ENCODE assay signal across 15 cellular contexts in genomic region chr5:40716590-40716989, GRCh38. TPM values are rescaled to one million over a fixed set of nuclear protein-coding genes. Genes with fewer than 3 reads are reported as not detected.
DNase-seq lines count a peak whose midpoint lies in the region; ATAC-seq and TF ChIP-seq lines count a peak whose summit lies in the region.
"Had no signal": no experiment of that assay in that cellular context is flagged by ENCODE, and none has a peak within 500 bp of the region (broad histone marks: within the 10 kb centered on the region; RNA-seq: fewer than 3 reads in every experiment).

No MANE protein-coding gene starts in this region.

- intact Hi-C loops in CD4-positive, alpha-beta T cell (cut with DNase I, micrococcal nuclease), result no loop called here
- intact Hi-C loops in dorsolateral prefrontal cortex (cut with DNase I), result no loop called here
- intact Hi-C loops in psoas muscle (cut with DNase I), result no loop called here

- H3K9me3 ChIP-seq in CD4-positive, alpha-beta T cell (ENCODE audit: control insufficient read depth, low read length), result no peaks in the 10 kb centered on the region
- no peaks in the 10 kb centered on the region for H3K9me3 ChIP-seq in psoas muscle

- no peak overlapping the region for H3K27ac ChIP-seq in CD4-positive, alpha-beta T cell (ENCODE audit: low read depth, low read length)
- H3K27ac ChIP-seq in angular gyrus (ENCODE audit: low read depth, low read length) (peak overlapping the region; percentile 78), dorsolateral prefrontal cortex (peak overlapping the region in 54 of 59 donors; percentile 3 to 90 (median 72)), psoas muscle (no peak overlapping the region)
- H3K27ac ChIP-seq: BLaER1 treated with 17β-estradiol and CSF1 and Interleukin-3, amounts not matched to agents 10 nM and 100 nM had no signal

- DNase-seq in CD4-positive, alpha-beta T cell, result no peak
- DNase-seq in dorsolateral prefrontal cortex (no peak), nephron progenitor cell (no peak), iPS-NIHi7 (ENCODE audit: extremely low spot score) (no peak), psoas muscle (no peak), NCI-H1930 (lab: John Stamatoyannopoulos, UW) (no peak)
- DNase-seq: Calu3, DMS 273 treated with DMSO at 0.1 percent for 48 hours, DMS79 had no signal

- POLR2A ChIA-PET in CD4-positive, alpha-beta T cell (lab: Charles Lee), result no interaction called here

- TF ChIP-seq CTCF in CD4-positive, alpha-beta T cell (IDR thresholded peaks at IDR 0.05), result no peak
- no peak for TF ChIP-seq CTCF in dorsolateral prefrontal cortex (IDR thresholded peaks at IDR 0.05 in 54 of 56, conservative IDR thresholded peaks at IDR 0.05 in 2 of 56; ENCODE audit: low read depth in 1 of 56, partially characterized antibody in 56 of 56)
- no peak for TF ChIP-seq CTCF in nephron progenitor cell (IDR thresholded peaks at IDR 0.05)
- TF ChIP-seq CTCF in psoas muscle (IDR thresholded peaks at IDR 0.05), result no peak

- no peaks in the 10 kb centered on the region for H3K27me3 Mint-ChIP-seq in CD4-positive, alpha-beta T cell
- no peaks in the 10 kb centered on the region for H3K27me3 Mint-ChIP-seq in nephron progenitor cell (ENCODE audit: low read depth, poor library complexity)
- H3K27me3 Mint-ChIP-seq: CD4-positive, CD25-positive, alpha-beta regulatory T cell; IgD-negative memory B cell had no signal

- H3K36me3 ChIP-seq in psoas muscle (ENCODE audit: insufficient read depth in 1 of 2, low read depth in 1 of 2), result peaks cover 3 to 7% of the 10 kb centered on the region in 2 donors

- H3K4me3 ChIP-seq in dorsolateral prefrontal cortex (peak overlapping the region in 2 of 59 donors; percentile 11 to 33), psoas muscle (no peak overlapping the region)
- H3K4me3 ChIP-seq: BLaER1 treated with 17β-estradiol and CSF1 and Interleukin-3, amounts not matched to agents 10 nM and 100 nM had no signal

- H3K4me1 Mint-ChIP-seq in CD4-positive, alpha-beta T cell (ENCODE audit: low read depth), result peaks cover 22% of the 10 kb centered on the region
- no peaks in the 10 kb centered on the region for H3K4me1 Mint-ChIP-seq in nephron progenitor cell

- 94 to 99% (median 95%) methylated on average over 2 of the region's 2 CpGs for WGBS in psoas muscle, 3 donors

- H3K27me3 ChIP-seq in CD4-positive, alpha-beta T cell (ENCODE audit: control insufficient read depth, insufficient read depth, low read length), result no peaks in the 10 kb centered on the region
- no peaks in the 10 kb centered on the region for H3K27me3 ChIP-seq in dorsolateral prefrontal cortex
- no peaks in the 10 kb centered on the region for H3K27me3 ChIP-seq in psoas muscle (ENCODE audit: insufficient read depth in 3 of 3, low read length in 2 of 3)
- H3K27me3 ChIP-seq: BLaER1 treated with 17β-estradiol and CSF1 and Interleukin-3, amounts not matched to agents 10 nM and 100 nM had no signal

- no peak for ATAC-seq in CD4-positive, alpha-beta T cell (ENCODE audit: poor library complexity)
- ATAC-seq in GM18868 (IDR thresholded peaks at IDR 0.05; ENCODE audit: unreplicated experiment) (peak; percentile 73), psoas muscle (no peak)

- CTCF ChIA-PET in CD4-positive, alpha-beta T cell (lab: Charles Lee), result interaction anchor here (0.5 kb wide), 1 partner anchor 572 kb away, joined by 3 read pairs; no protein-coding TSS in a partner anchor

- H3K9me3 Mint-ChIP-seq in CD4-positive, alpha-beta T cell, result no peaks in the 10 kb centered on the region
- H3K9me3 Mint-ChIP-seq in nephron progenitor cell, result peaks cover 30% of the 10 kb centered on the region

- no peak overlapping the region for H3K4me3 Mint-ChIP-seq in CD4-positive, alpha-beta T cell
- no peak overlapping the region for H3K4me3 Mint-ChIP-seq in nephron progenitor cell
- H3K4me3 Mint-ChIP-seq: CD4-positive, CD25-positive, alpha-beta regulatory T cell; IgD-negative memory B cell had no signal

- no peaks in the 10 kb centered on the region for H3K4me1 ChIP-seq in psoas muscle
- H3K4me1 ChIP-seq: BLaER1 treated with 17β-estradiol and CSF1 and Interleukin-3, amounts not matched to agents 10 nM and 100 nM had no signal

- H3K36me3 Mint-ChIP-seq in CD4-positive, alpha-beta T cell (ENCODE audit: low read depth), result peaks cover 66% of the 10 kb centered on the region
- H3K36me3 Mint-ChIP-seq in nephron progenitor cell (ENCODE audit: low read depth), result peaks cover 56% of the 10 kb centered on the region

- H3K27ac Mint-ChIP-seq in CD4-positive, alpha-beta T cell, result peak overlapping the region; percentile 22
- H3K27ac Mint-ChIP-seq in nephron progenitor cell, result no peak overlapping the region

RNA-seq across cellular contexts. Expression of gene PTGER4, which starts 36.9 kb away (rescaled TPM):
- 100 to 1,000 TPM; 352 to 356 TPM for total RNA-seq in CD4-positive, alpha-beta T cell
- 1 to 10 TPM in 96 of 120 experiments, under 1 TPM in 24; 0.46 to 6.9 (median 1.8) TPM for total RNA-seq in dorsolateral prefrontal cortex
- total RNA-seq in psoas muscle, result 1 to 10 TPM; 4.8 to 8.3 (median 5.8) TPM
- polyA plus RNA-seq in psoas muscle, result 1 to 10 TPM; 1.7 to 1.8 (median 1.8) TPM
- total RNA-seq: G401 had no signal

RNA-seq across cellular contexts. Expression of gene TTC33, which starts 39.2 kb away (rescaled TPM):
- total RNA-seq in CD4-positive, alpha-beta T cell, result 10 to 100 TPM in 1 of 2 experiments, 1 to 10 TPM in 1; 8.7 to 12.0 TPM
- total RNA-seq in dorsolateral prefrontal cortex (10 to 100 TPM; 14.3 to 56.7 (median 40.2) TPM), psoas muscle (10 to 100 TPM; 19.7 to 38.5 (median 27.0) TPM)
- polyA plus RNA-seq in psoas muscle, result 10 to 100 TPM; 11.0 to 31.5 (median 11.3) TPM

Comparison
In these comparisons a context has a peak if more than half of its experiments do, and no peak if none do; other contexts are left out.
1. H3K27ac ChIP-seq: peak in angular gyrus (single experiment) and dorsolateral prefrontal cortex (54 of 59); none in CD4-positive, alpha-beta T cell (single experiment) and psoas muscle (single experiment).
2. RNA of gene PTGER4, which starts 36.9 kb away (total RNA-seq): 352 to 356 TPM in CD4-positive, alpha-beta T cell; 4.8 to 8.3 TPM in psoas muscle and 0.46 to 6.9 TPM in dorsolateral prefrontal cortex; every median in the first group is over 10 times any median in the second.